In genomic region chr17:49516190-49516589, GRCh38 we compare ENCODE assay signal across 10 cellular contexts. TPM values are rescaled to one million over a fixed set of nuclear protein-coding genes. Genes with fewer than 3 reads are reported as not detected.
DNase-seq lines count a peak whose midpoint lies in the region; ATAC-seq, FAIRE-seq and TF ChIP-seq lines count a peak whose summit lies in the region.
"Had no signal": no experiment of that assay in that cellular context is flagged by ENCODE, and none has a peak within 500 bp of the region (broad histone marks: within the 10 kb centered on the region; RNA-seq: fewer than 3 reads in every experiment).

No MANE protein-coding gene starts in this region.

- peak; percentile 8 for TF ChIP-seq CTCF in GM10266 (IDR thresholded peaks at IDR 0.05; ENCODE audit: control insufficient read depth, insufficient read depth, low read depth, missing control alignments)
- no peak for TF ChIP-seq CTCF in gastroesophageal sphincter (IDR thresholded peaks at IDR 0.05)
- TF ChIP-seq CTCF in psoas muscle (IDR thresholded peaks at IDR 0.05), result no peak
- TF ChIP-seq CTCF in omental fat pad (IDR thresholded peaks at IDR 0.05), result no peak

- H3K27ac ChIP-seq in gastroesophageal sphincter (peak overlapping the region; percentile 52 to 88 (median 82)), psoas muscle (peak overlapping the region; percentile 72), small intestine (ENCODE audit: low read depth in 1 of 2, low read length in 1 of 2) (peak overlapping the region in 1 of 2 donors; percentile 72)
- H3K27ac ChIP-seq in naive thymus-derived CD4-positive, alpha-beta T cell (ENCODE audit: low read depth, low read length), result no peak overlapping the region

- no peak for TF ChIP-seq POLR2A in gastroesophageal sphincter (IDR thresholded peaks at IDR 0.05)

- H3K36me3 ChIP-seq in gastroesophageal sphincter, result no peaks in the 10 kb centered on the region
- H3K36me3 ChIP-seq in psoas muscle (ENCODE audit: insufficient read depth in 1 of 2, low read depth in 1 of 2), result no peaks in the 10 kb centered on the region
- H3K36me3 ChIP-seq in small intestine (ENCODE audit: control insufficient read depth in 2 of 2, insufficient read depth in 2 of 2, low read length in 2 of 2), result no peaks in the 10 kb centered on the region
- no peaks in the 10 kb centered on the region for H3K36me3 ChIP-seq in naive thymus-derived CD4-positive, alpha-beta T cell (ENCODE audit: control insufficient read depth in 2 of 3, insufficient read depth in 3 of 3, low read length in 3 of 3)

- no peaks in the 10 kb centered on the region for H3K4me1 Mint-ChIP-seq in naive thymus-derived CD4-positive, alpha-beta T cell

- no peak for ATAC-seq in gastroesophageal sphincter
- ATAC-seq in psoas muscle, result peak in 2 of 4 donors; percentile 20 to 28
- no peak for ATAC-seq in naive thymus-derived CD4-positive, alpha-beta T cell
- no peak for ATAC-seq in omental fat pad (ENCODE audit: low FRiP score)
- ATAC-seq: natural killer cell treated with Interleukin-12 subunit alpha and Interleukin-12 subunit beta and Interleukin-15 and Interleukin-18, amount 100 ng/mL, for 72 hours had no signal

- FAIRE-seq in small intestine (lab: Jason Lieb, UNC), result no peak

- H3K27ac Mint-ChIP-seq in naive thymus-derived CD4-positive, alpha-beta T cell, result no peak overlapping the region
- H3K27ac Mint-ChIP-seq: activated naive CD8-positive, alpha-beta T cell had no signal

- WGBS in gastroesophageal sphincter (ENCODE audit: low coverage in 1 of 2), 2 donors, result 53 to 70% methylated on average over 4 to 5 of the region's 5 CpGs
- WGBS in psoas muscle, 3 donors, result 39 to 60% (median 52%) methylated on average over 5 of the region's 5 CpGs
- WGBS in small intestine, 3 donors, result 70 to 75% (median 73%) methylated on average over 5 of the region's 5 CpGs

- peaks cover 6 to 41% (median 18%) of the 10 kb centered on the region in 3 donors for H3K4me1 ChIP-seq in gastroesophageal sphincter
- H3K4me1 ChIP-seq in psoas muscle, result peaks cover 20% of the 10 kb centered on the region
- H3K4me1 ChIP-seq in small intestine (ENCODE audit: control insufficient read depth in 2 of 2, insufficient read depth in 1 of 2, low read depth in 1 of 2, low read length in 1 of 2), result no peaks in the 10 kb centered on the region
- H3K4me1 ChIP-seq in naive thymus-derived CD4-positive, alpha-beta T cell (ENCODE audit: control insufficient read depth in 2 of 2, insufficient read depth in 2 of 2, low read length in 2 of 2), result no peaks in the 10 kb centered on the region

- no peaks in the 10 kb centered on the region for H3K36me3 Mint-ChIP-seq in naive thymus-derived CD4-positive, alpha-beta T cell
- H3K36me3 Mint-ChIP-seq: activated naive CD8-positive, alpha-beta T cell; natural killer cell treated with Interleukin-12 subunit alpha and Interleukin-12 subunit beta and Interleukin-15 and Interleukin-18, amount 100 ng/mL, for 72 hours had no signal

- H3K9me3 Mint-ChIP-seq in naive thymus-derived CD4-positive, alpha-beta T cell, result peaks cover 0 to 1% (median 0%) of the 10 kb centered on the region in 11 donors
- H3K9me3 Mint-ChIP-seq: natural killer cell treated with Interleukin-12 subunit alpha and Interleukin-12 subunit beta and Interleukin-15 and Interleukin-18, amount 100 ng/mL, for 72 hours had no signal

- H3K4me3 ChIP-seq in gastroesophageal sphincter, result no peak overlapping the region
- no peak overlapping the region for H3K4me3 ChIP-seq in psoas muscle
- no peak overlapping the region for H3K4me3 ChIP-seq in small intestine (ENCODE audit: low read depth in 1 of 2, low read length in 2 of 2)
- H3K4me3 ChIP-seq in naive thymus-derived CD4-positive, alpha-beta T cell (ENCODE audit: low read length), result no peak overlapping the region

- POLR2A ChIA-PET in naive thymus-derived CD4-positive, alpha-beta T cell (lab: Charles Lee), result no interaction called here

- H3K4me3 Mint-ChIP-seq in naive thymus-derived CD4-positive, alpha-beta T cell, result no peak overlapping the region
- H3K4me3 Mint-ChIP-seq: activated naive CD8-positive, alpha-beta T cell; natural killer cell treated with Interleukin-12 subunit alpha and Interleukin-12 subunit beta and Interleukin-15 and Interleukin-18, amount 100 ng/mL, for 72 hours had no signal

- H3K27me3 Mint-ChIP-seq in naive thymus-derived CD4-positive, alpha-beta T cell, result peaks cover 0 to 3% (median under 1%) of the 10 kb centered on the region in 5 donors
- H3K27me3 Mint-ChIP-seq: activated naive CD8-positive, alpha-beta T cell had no signal

- CTCF ChIA-PET in naive thymus-derived CD4-positive, alpha-beta T cell (lab: Charles Lee), result no interaction called here

- no peaks in the 10 kb centered on the region for H3K9me3 ChIP-seq in gastroesophageal sphincter
- no peaks in the 10 kb centered on the region for H3K9me3 ChIP-seq in psoas muscle
- H3K9me3 ChIP-seq in small intestine (ENCODE audit: control insufficient read depth, low read depth), result no peaks in the 10 kb centered on the region
- no peaks in the 10 kb centered on the region for H3K9me3 ChIP-seq in naive thymus-derived CD4-positive, alpha-beta T cell (ENCODE audit: control insufficient read depth in 2 of 3, low read length in 3 of 3)

- no peaks in the 10 kb centered on the region for H3K27me3 ChIP-seq in gastroesophageal sphincter
- H3K27me3 ChIP-seq in psoas muscle (ENCODE audit: insufficient read depth in 3 of 3, low read length in 2 of 3), result no peaks in the 10 kb centered on the region
- no peaks in the 10 kb centered on the region for H3K27me3 ChIP-seq in small intestine (ENCODE audit: control insufficient read depth in 2 of 2, insufficient read depth in 2 of 2, low read length in 2 of 2)
- H3K27me3 ChIP-seq in naive thymus-derived CD4-positive, alpha-beta T cell (ENCODE audit: control insufficient read depth in 2 of 2, insufficient read depth in 2 of 2, low read length in 2 of 2), result no peaks in the 10 kb centered on the region

- intact Hi-C loops in psoas muscle (cut with DNase I), result no loop called here
- intact Hi-C loops in naive thymus-derived CD4-positive, alpha-beta T cell (cut with micrococcal nuclease), result no loop called here

- no peak for DNase-seq in GM10266 (ENCODE audit: extremely low spot score)
- DNase-seq in SK-N-DZ (ENCODE audit: low spot score), result peak; percentile 48
- DNase-seq in psoas muscle, result no peak
- DNase-seq in small intestine, result no peak
- no peak for DNase-seq in naive thymus-derived CD4-positive, alpha-beta T cell
- DNase-seq in omental fat pad (ENCODE audit: low spot score), result no peak
- DNase-seq in epidermal melanocyte (ENCODE audit: insufficient read length, low spot score), result no peak

- no peak for TF ChIP-seq EP300 in gastroesophageal sphincter (IDR thresholded peaks at IDR 0.05)

RNA-seq across cellular contexts. Expression of gene NGFR, which starts 21.1 kb away (rescaled TPM):
- 1.9 and 2.2 TPM in 2 replicates for polyA plus RNA-seq in SK-N-DZ (2014; cell fraction: cytosol; rRNA removed)
- polyA plus RNA-seq in SK-N-DZ (2014; cell fraction: nucleus; rRNA removed), result 1.4 TPM in 2 replicates
- total RNA-seq in gastroesophageal sphincter (10 to 100 TPM; 10.6 to 21.3 (median 16.1) TPM), psoas muscle (10 to 100 TPM in 1 of 4 donors, 1 to 10 TPM in 3; 1.6 to 13.5 (median 3.7) TPM), omental fat pad (10 to 100 TPM in 3 of 4 donors, 1 to 10 TPM in 1; 6.5 to 44.6 (median 33.7) TPM)
- polyA plus RNA-seq in psoas muscle (1 to 10 TPM in 1 of 3 donors, under 1 TPM in 2; 0.74 to 5.1 (median 0.77) TPM), small intestine (10 to 100 TPM in 1 of 3 donors, under 1 TPM in 1, not detected in 1; 0.54 to 22.8 TPM)
- under 1 TPM in 3 of 5 experiments, not detected in 2; 0.07 to 0.17 (median 0.16) TPM for total RNA-seq in naive thymus-derived CD4-positive, alpha-beta T cell
- polyA plus RNA-seq in naive thymus-derived CD4-positive, alpha-beta T cell, result not detected

RNA-seq across cellular contexts. Expression of gene NXPH3, which starts 59.5 kb away (rescaled TPM):
- polyA plus RNA-seq in SK-N-DZ (2014; cell fraction: cytosol; rRNA removed), result 0.44 and 0.58 TPM in 2 replicates
- not detected in 2 replicates for polyA plus RNA-seq in SK-N-DZ (2014; cell fraction: nucleus; rRNA removed)
- total RNA-seq in gastroesophageal sphincter (10 to 100 TPM; 24.4 to 26.4 (median 25.0) TPM), psoas muscle (1 to 10 TPM in 1 of 4 donors, under 1 TPM in 3; 0.42 to 1.8 (median 0.61) TPM), omental fat pad (1 to 10 TPM; 2.9 to 7.4 (median 5.8) TPM)
- polyA plus RNA-seq in psoas muscle (under 1 TPM; 0.39 to 0.75 (median 0.55) TPM), small intestine (1 to 10 TPM in 1 of 3 donors, not detected in 2; 2.3 TPM)
- total RNA-seq in naive thymus-derived CD4-positive, alpha-beta T cell, result not detected
- not detected for polyA plus RNA-seq in naive thymus-derived CD4-positive, alpha-beta T cell
- total RNA-seq: natural killer cell treated with Interleukin-12 subunit alpha and Interleukin-12 subunit beta and Interleukin-15 and Interleukin-18, amount 100 ng/mL, for 72 hours had no signal
